In genomic region chr15:80578871-80579270, GRCh38 we compare ENCODE assay signal across 26 cellular contexts.
"Had no signal": no experiment of that assay in that cellular context is flagged by ENCODE, and none has a peak within 500 bp of the region (broad histone marks: within the 10 kb centered on the region; RNA-seq: fewer than 3 reads in every experiment).

No MANE protein-coding gene starts in this region.

- H3K4me2 ChIP-seq: smooth muscle cell had no signal

- H3K4me3 ChIP-seq: esophagus muscularis mucosa, ovary, psoas muscle, smooth muscle cell, stomach, thyroid gland had no signal

- DNase-seq: activated CD4-positive, alpha-beta memory T cell treated with anti-CD3 and anti-CD28 coated beads for 36 hours; activated CD4-positive, alpha-beta T cell treated with anti-CD3 and anti-CD28 coated beads, Interleukin-2, amount 10 ng/mL, durations not matched to agents 24 days and 14 days; activated gamma-delta T cell treated with Interleukin-2 at 50 U/mL for 16 hours; activated naive CD4-positive, alpha-beta T cell treated with anti-CD3 and anti-CD28 coated beads, Interleukin-2, amount 50 U/mL, for 16 hours; activated T-cell treated with anti-CD3 and anti-CD28 coated beads, Interleukin-2, amount 50 U/mL, for 4 hours; amniotic stem cell; brain microvascular endothelial cell; foreskin melanocyte; left cardiac atrium; mammary epithelial cell; ovary; psoas muscle; stimulated activated CD4-positive, alpha-beta T cell treated with anti-CD3 and anti-CD28 coated beads, Interleukin-15, amount 100 ng/mL, for 24 hours; stimulated activated CD4-positive, alpha-beta T cell treated with anti-CD3 and anti-CD28 coated beads, Interleukin-2, amount 100 ng/mL, for 24 hours; stimulated activated naive B cell treated with anti-CD40 and anti-IgM and Interleukin-4, amounts not matched to agents 10 μg/mL and 1 μg/mL and 100 μg/mL, for 72 hours; stomach; SW 1271; T-helper 9 cell; thyroid gland had no signal

- H3K4me1 ChIP-seq: esophagus muscularis mucosa, psoas muscle, thyroid gland had no signal

- FAIRE-seq: astrocyte, TTC549 had no signal

- H3K27me3 ChIP-seq: brain microvascular endothelial cell, esophagus muscularis mucosa, neutrophil, ovary, stomach, thyroid gland had no signal

- H3K36me3 ChIP-seq: neutrophil, ovary, thyroid gland had no signal

- ATAC-seq: activated T-cell treated with anti-CD3 and anti-CD28 coated beads, Interleukin-2, amount 50 U/mL, for 4 hours; activated T-helper 17 cell treated with anti-CD3 and anti-CD28 coated beads, Interleukin-2, amount 50 U/mL, for 72 hours; left cardiac atrium; psoas muscle; stimulated activated naive B cell treated with anti-CD40 and anti-IgM and Interleukin-4, amounts not matched to agents 10 μg/mL and 1 μg/mL and 100 μg/mL, for 72 hours had no signal

- H3K9me3 ChIP-seq: esophagus muscularis mucosa, neutrophil, ovary, psoas muscle, stomach, thyroid gland had no signal

- H3K27ac ChIP-seq: brain microvascular endothelial cell, esophagus muscularis mucosa, neutrophil, ovary, psoas muscle, stomach, thyroid gland, VCaP had no signal
